Comparison of ENCODE assay signal across 1 cellular context in genomic region chr6:116570856-116571682, GRCh38.
TF ChIP-seq lines count a peak whose summit lies in the region.

Gene RWDD1 (plus strand): TSS chr6:116571504. CDS start chr6:116571583, 79 bp downstream.

TF ChIP-seq in K562, 482 proteins besides CTCF, POLR2A, EP300 and RAD21 (continued from another document):
- TF ChIP-seq PRDM10 (IDR thresholded peaks at IDR 0.05; ENCODE audit: partially characterized antibody) (peak; percentile 73), HDGF (IDR thresholded peaks at IDR 0.05) (no peak), EP400 (IDR thresholded peaks at IDR 0.05) (peak; percentile 91), LEF1 (IDR thresholded peaks at IDR 0.05) (no peak), SNIP1 (IDR thresholded peaks at IDR 0.05; ENCODE audit: low read depth) (no peak), MAFK (IDR thresholded peaks at IDR 0.05; ENCODE audit: low read length) (no peak), BMI1 (IDR thresholded peaks at IDR 0.05; ENCODE audit: low read length) (peak; percentile 26; the same call in 1 of the 2 replicates), EZH2 (IDR thresholded peaks at IDR 0.05; ENCODE audit: borderline replicate concordance, low read depth, low read length) (no peak), JUNB (CRISPR knock-in tag; conservative IDR thresholded peaks at IDR 0.05) (no peak), ZNF699 (CRISPR knock-in tag; IDR thresholded peaks at IDR 0.05; ENCODE audit: insufficient replicate concordance) (no peak), HNRNPK (IDR thresholded peaks at IDR 0.05; ENCODE audit: low read depth, low read length, poor library complexity, severe bottlenecking) (no peak)
TF ChIP-seq in K562: peak in this region for 161.
